ENCODE assay signal across 34 cellular contexts in the genomic region with DNA sequence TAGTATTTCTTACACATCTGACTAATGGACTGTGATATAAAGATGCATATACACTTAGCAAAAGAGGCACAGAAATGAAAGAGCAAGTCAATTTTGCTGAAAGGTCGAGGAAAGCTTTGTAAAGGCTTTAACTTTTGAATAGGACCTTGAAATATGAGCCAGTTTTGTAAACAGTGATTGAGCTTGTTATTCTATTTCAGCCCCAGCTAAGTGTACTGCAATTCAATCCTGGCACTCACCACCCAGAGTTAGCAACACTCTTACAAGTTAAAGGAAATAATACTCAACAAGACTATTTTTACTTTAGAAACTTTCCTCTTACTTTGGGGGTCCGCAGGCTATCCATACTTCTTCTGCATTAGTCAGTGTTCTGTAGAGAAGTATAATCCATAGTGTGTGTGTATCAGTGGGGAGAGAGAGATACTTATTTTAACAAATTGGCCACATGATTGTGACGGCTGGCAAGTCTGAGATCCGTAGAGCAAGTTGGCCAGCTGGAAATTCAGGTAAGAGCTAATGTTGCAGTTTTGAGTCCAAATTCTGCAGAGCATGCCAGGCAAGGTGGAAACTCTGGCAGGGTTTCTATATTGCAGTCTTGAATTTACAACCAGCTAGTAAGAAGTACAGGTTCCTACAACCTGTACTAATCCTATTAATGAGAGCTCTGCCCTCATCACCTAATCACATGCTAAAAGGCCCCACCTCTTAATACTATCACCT. TPM values are rescaled to one million over a fixed set of nuclear protein-coding genes. Genes with fewer than 3 reads are reported as not detected.
A peak's percentile ranks its signal among the peaks of the same experiment; 100 is the strongest.
DNase-seq lines count a peak whose midpoint lies in the region; ATAC-seq and TF ChIP-seq lines count a peak whose summit lies in the region.
"Had no signal": no experiment of that assay in that cellular context is flagged by ENCODE, and none has a peak within 500 bp of the region (broad histone marks: within the 10 kb centered on the region; RNA-seq: fewer than 3 reads in every experiment).

No MANE protein-coding gene starts in this region.

- no peak overlapping the region for H3K4me3 ChIP-seq in thyroid gland (replicated peaks in 1 of 3)
- H3K4me3 ChIP-seq: GM12878, HAP-1, lower lobe of right lung, mucosa of descending colon, transverse colon had no signal

- no peaks in the 10 kb centered on the region for H3K27me3 ChIP-seq in thyroid gland
- H3K27me3 ChIP-seq: BE2C, transverse colon had no signal

- peak; percentile 53 for ATAC-seq in esophagus mucosa
- ATAC-seq: activated CD8-positive, alpha-beta T cell treated with anti-CD3 and anti-CD28 coated beads, Interleukin-2, amount 10 ng/mL, durations not matched to agents 7 days and 5 days; GM12878; lower lobe of right lung; mucosa of descending colon; stimulated activated naive CD8-positive, alpha-beta T cell treated with anti-CD3 and anti-CD28 coated beads, Interleukin-15, amount 100 ng/mL, for 72 hours had no signal

- H3K9me3 ChIP-seq in thyroid gland = no peaks in the 10 kb centered on the region
- H3K9me3 ChIP-seq: BE2C, HAP-1, lower lobe of right lung, mucosa of descending colon, transverse colon had no signal

- H3K36me3 ChIP-seq in thyroid gland = no peaks in the 10 kb centered on the region
- H3K36me3 ChIP-seq: BE2C, HAP-1, lower lobe of right lung, transverse colon had no signal

- no peak overlapping the region for H3K27ac Mint-ChIP-seq in activated CD4-positive, alpha-beta T cell treated with anti-CD3 and anti-CD28 coated beads, Interleukin-2, amount 10 ng/mL, durations not matched to agents 24 days and 14 days
- H3K27ac Mint-ChIP-seq: activated CD8-positive, alpha-beta T cell treated with anti-CD3 and anti-CD28 coated beads, Interleukin-2, amount 10 ng/mL, durations not matched to agents 7 days and 5 days; activated naive CD8-positive, alpha-beta T cell; dendritic cell treated with granulocyte-macrophage colony-stimulating factor and Interleukin-4, amounts not matched to agents 40 ng/mL and 50 ng/mL, for 4 days; nephron had no signal

- no peak overlapping the region for H3K4me3 Mint-ChIP-seq in activated CD4-positive, alpha-beta T cell treated with anti-CD3 and anti-CD28 coated beads, Interleukin-2, amount 10 ng/mL, durations not matched to agents 24 days and 14 days
- H3K4me3 Mint-ChIP-seq: activated CD8-positive, alpha-beta T cell treated with anti-CD3 and anti-CD28 coated beads, Interleukin-2, amount 10 ng/mL, durations not matched to agents 7 days and 5 days; activated naive CD8-positive, alpha-beta T cell; dendritic cell treated with granulocyte-macrophage colony-stimulating factor and Interleukin-4, amounts not matched to agents 40 ng/mL and 50 ng/mL, for 4 days; nephron; stimulated activated naive CD8-positive, alpha-beta T cell treated with anti-CD3 and anti-CD28 coated beads, Interleukin-15, amount 100 ng/mL, for 72 hours had no signal

- no peaks in the 10 kb centered on the region for H3K27me3 Mint-ChIP-seq in activated CD4-positive, alpha-beta T cell treated with anti-CD3 and anti-CD28 coated beads, Interleukin-2, amount 10 ng/mL, durations not matched to agents 24 days and 14 days
- H3K27me3 Mint-ChIP-seq: activated naive CD8-positive, alpha-beta T cell; dendritic cell treated with granulocyte-macrophage colony-stimulating factor and Interleukin-4, amounts not matched to agents 40 ng/mL and 50 ng/mL, for 4 days; stimulated activated naive CD8-positive, alpha-beta T cell treated with anti-CD3 and anti-CD28 coated beads, Interleukin-15, amount 100 ng/mL, for 72 hours had no signal

- no peak overlapping the region for H3K27ac ChIP-seq in thyroid gland
- H3K27ac ChIP-seq: lower lobe of right lung, transverse colon had no signal

- TF ChIP-seq CTCF in thyroid gland (IDR thresholded peaks at IDR 0.05) = no peak

- H3K36me3 Mint-ChIP-seq in activated CD4-positive, alpha-beta T cell treated with anti-CD3 and anti-CD28 coated beads, Interleukin-2, amount 10 ng/mL, durations not matched to agents 24 days and 14 days (ENCODE audit: low read depth) = no peaks in the 10 kb centered on the region
- H3K36me3 Mint-ChIP-seq: activated naive CD8-positive, alpha-beta T cell had no signal

- peaks cover 0 to 6% of the 10 kb centered on the region in 2 donors for H3K4me1 ChIP-seq in thyroid gland
- H3K4me1 ChIP-seq: BE2C, lower lobe of right lung, transverse colon had no signal

- 37 to 39% methylated on average over 4 of the region's 4 CpGs for WGBS in thyroid gland, 2 donors

- peak; percentile 29 for DNase-seq in activated CD4-positive, alpha-beta T cell treated with anti-CD3 and anti-CD28 coated beads, Interleukin-2, amount 10 ng/mL, durations not matched to agents 24 days and 14 days
- no peak for DNase-seq in activated CD4-positive, alpha-beta T cell treated with anti-CD3 and anti-CD28 coated beads, Interleukin-2, amount 50 U/mL, for 48 hours
- peak; percentile 67 for DNase-seq in NCI-H748 treated with DMSO at 0.1 percent for 48 hours (lab: John Stamatoyannopoulos, UW)
- peak; percentile 8 to 51 for DNase-seq in thyroid gland
- DNase-seq in RPMI8226 = no peak
- no peak for DNase-seq in COLO668 (lab: John Stamatoyannopoulos, UW; ENCODE audit: unreplicated experiment)
- DNase-seq in NK-92 (lab: John Stamatoyannopoulos, UW; ENCODE audit: unreplicated experiment) = no peak
- DNase-seq: activated CD4-positive, alpha-beta T cell treated with anti-CD3 and anti-CD28 coated beads for 1 hour; activated CD8-positive, alpha-beta T cell treated with anti-CD3 and anti-CD28 coated beads, Interleukin-2, amount 10 ng/mL, durations not matched to agents 7 days and 5 days; aorta; BE2C; EL; head of caudate nucleus; lower lobe of right lung; mucosa of descending colon; NCI-H1092 treated with DMSO at 0.1 percent for 48 hours; NCI-H187 treated with DMSO at 0.1 percent for 48 hours; retina; small intestine; stimulated activated CD4-positive, alpha-beta T cell treated with anti-CD3 and anti-CD28 coated beads, Interleukin-1b, Interleukin-23, amount 100 ng/mL, for 48 hours; stimulated activated CD8-positive, alpha-beta memory T cell treated with anti-CD3 and anti-CD28 coated beads, Interleukin-4, amount 100 ng/mL, for 48 hours; stimulated activated naive CD8-positive, alpha-beta T cell treated with anti-CD3 and anti-CD28 coated beads, Interleukin-15, amount 100 ng/mL, for 72 hours; T-helper 1 cell; transverse colon had no signal

- intact Hi-C loops in activated CD4-positive, alpha-beta T cell treated with anti-CD3 and anti-CD28 coated beads, Interleukin-2, amount 10 ng/mL, durations not matched to agents 24 days and 14 days (cut with micrococcal nuclease) = no loop called here
- intact Hi-C loops in thyroid gland (cut with DNase I) = no loop called here

- H3K4me1 Mint-ChIP-seq in activated CD4-positive, alpha-beta T cell treated with anti-CD3 and anti-CD28 coated beads, Interleukin-2, amount 10 ng/mL, durations not matched to agents 24 days and 14 days = peaks cover 2% of the 10 kb centered on the region
- H3K4me1 Mint-ChIP-seq: nephron; stimulated activated naive CD8-positive, alpha-beta T cell treated with anti-CD3 and anti-CD28 coated beads, Interleukin-15, amount 100 ng/mL, for 72 hours had no signal

- peaks cover 3% of the 10 kb centered on the region for H3K9me3 Mint-ChIP-seq in activated CD4-positive, alpha-beta T cell treated with anti-CD3 and anti-CD28 coated beads, Interleukin-2, amount 10 ng/mL, durations not matched to agents 24 days and 14 days
- H3K9me3 Mint-ChIP-seq: nephron; stimulated activated naive CD8-positive, alpha-beta T cell treated with anti-CD3 and anti-CD28 coated beads, Interleukin-15, amount 100 ng/mL, for 72 hours had no signal

- TF ChIP-seq POLR2A in thyroid gland (IDR thresholded peaks at IDR 0.05) = no peak

RNA-seq across cellular contexts. Expression of gene IL7R, which starts 33.5 kb away (rescaled TPM):
- total RNA-seq in activated CD4-positive, alpha-beta T cell treated with anti-CD3 and anti-CD28 coated beads, Interleukin-2, amount 10 ng/mL, durations not matched to agents 24 days and 14 days = 57.7 and 64.1 TPM in 2 replicates
- total RNA-seq in esophagus mucosa (1.7 TPM), thyroid gland (10 to 100 TPM; 12.7 to 29.0 (median 15.1) TPM)
- total RNA-seq: NCI-H460 had no signal

RNA-seq across cellular contexts. Expression of gene CAPSL, which starts 48.2 kb away (rescaled TPM):
- total RNA-seq in activated CD4-positive, alpha-beta T cell treated with anti-CD3 and anti-CD28 coated beads, Interleukin-2, amount 10 ng/mL, durations not matched to agents 24 days and 14 days = not detected in 2 replicates
- total RNA-seq in esophagus mucosa (not detected), thyroid gland (1 to 10 TPM in 1 of 4 donors, under 1 TPM in 1, not detected in 2; 0.33 to 2.4 TPM)
- total RNA-seq: activated CD8-positive, alpha-beta T cell treated with anti-CD3 and anti-CD28 coated beads, Interleukin-2, amount 10 ng/mL, durations not matched to agents 7 days and 5 days; aorta; endothelial cell of umbilical vein; GM12878; mucosa of descending colon; NCI-H460; osteocyte; RPMI7951; transverse colon had no signal

Comparison
In these comparisons a context has a peak if more than half of its experiments do, and no peak if none do; other contexts are left out.
1. DNase-seq: peak in activated CD4-positive, alpha-beta T cell treated with anti-CD3 and anti-CD28 coated beads, Interleukin-2, amount 10 ng/mL, durations not matched to agents 24 days and 14 days (single experiment), NCI-H748 treated with DMSO at 0.1 percent for 48 hours (single experiment) and thyroid gland (2 of 2); none in activated CD4-positive, alpha-beta T cell treated with anti-CD3 and anti-CD28 coated beads, Interleukin-2, amount 50 U/mL, for 48 hours (0 of 2), RPMI8226 (single experiment), COLO668 (single experiment) and NK-92 (single experiment).